11 cellular contexts compared by ENCODE assay signal in the genomic region with DNA sequence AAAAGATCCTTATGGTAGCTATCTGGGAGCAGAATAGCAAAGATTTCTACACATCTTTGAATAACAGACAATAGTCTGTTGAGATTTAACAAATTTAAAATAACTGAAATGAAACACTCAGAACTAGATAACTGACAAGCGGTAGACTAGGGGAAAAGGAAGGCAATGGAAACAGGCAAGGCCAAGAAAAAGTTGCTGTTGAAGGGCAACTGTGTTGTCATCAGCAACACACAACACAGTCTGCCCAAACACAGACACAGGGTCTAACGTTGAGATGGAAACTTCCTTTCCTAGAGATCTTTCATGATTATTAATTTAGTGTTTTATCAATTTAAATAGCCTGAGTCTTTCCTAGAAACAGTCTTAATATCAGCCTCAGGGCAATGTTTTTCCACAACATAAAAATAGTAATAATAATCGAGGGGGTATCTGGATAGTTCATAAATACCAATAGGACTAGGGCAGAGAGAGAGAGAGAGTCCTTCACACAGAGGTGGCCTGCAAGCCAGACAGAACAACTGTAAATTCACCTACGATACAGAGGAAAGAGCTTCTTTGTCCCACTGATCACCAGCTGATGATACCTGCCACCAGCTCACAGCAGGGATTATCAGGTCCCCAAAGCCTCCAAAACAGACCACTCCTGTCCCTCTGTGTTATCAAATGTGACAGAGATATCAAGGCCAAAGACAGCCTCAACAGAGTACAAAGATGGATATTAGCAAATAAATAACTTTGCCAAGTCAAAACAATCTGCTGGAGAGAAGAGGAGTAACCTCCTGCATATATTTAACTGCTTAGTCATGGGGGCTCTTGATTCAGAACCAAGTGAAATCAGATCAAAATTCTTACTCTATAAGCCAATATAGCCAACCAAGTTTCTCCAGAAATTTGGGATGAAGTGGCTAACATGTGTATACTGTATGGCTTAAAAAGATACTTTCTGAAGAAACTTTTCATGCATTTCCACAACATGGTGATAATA.
DNase-seq lines count a peak whose midpoint lies in the region; ATAC-seq and TF ChIP-seq lines count a peak whose summit lies in the region.
"Had no signal": no experiment of that assay in that cellular context is flagged by ENCODE, and none has a peak within 500 bp of the region (broad histone marks: within the 10 kb centered on the region; RNA-seq: fewer than 3 reads in every experiment).

No MANE protein-coding gene starts in this region.

- DNase-seq in AG08396 (ENCODE audit: low spot score) (peak; percentile 12), iris pigment epithelial cell (ENCODE audit: low read depth) (peak; percentile 63), Kasumi-1 (lab: John Stamatoyannopoulos, UW) (no peak), HEK293T (ENCODE audit: extremely low spot score) (no peak), NCI-H1048 (lab: John Stamatoyannopoulos, UW) (no peak)
- no peak for DNase-seq in activated naive CD8-positive, alpha-beta T cell treated with anti-CD3 and anti-CD28 coated beads for 36 hours
- DNase-seq: activated T-cell treated with anti-CD3 and anti-CD28 coated beads for 4 hours, NCI-H2029 treated with DMSO at 0.1 percent for 48 hours had no signal

- no peak overlapping the region for H3K27ac ChIP-seq in HEK293 (ENCODE audit: extremely low read depth, low read depth, low read length)
- H3K27ac ChIP-seq: HL-60 had no signal

- peak overlapping the region; percentile 22 for H3K27ac Mint-ChIP-seq in activated naive CD8-positive, alpha-beta T cell treated with anti-CD3 and anti-CD28 coated beads for 36 hours

- H3K4me1 Mint-ChIP-seq in activated naive CD8-positive, alpha-beta T cell treated with anti-CD3 and anti-CD28 coated beads for 36 hours = peaks cover 22% of the 10 kb centered on the region

- no peak overlapping the region for H3K4me3 Mint-ChIP-seq in activated naive CD8-positive, alpha-beta T cell treated with anti-CD3 and anti-CD28 coated beads for 36 hours

- ATAC-seq in esophagus mucosa = no peak

- peaks cover 4% of the 10 kb centered on the region for H3K36me3 Mint-ChIP-seq in activated naive CD8-positive, alpha-beta T cell treated with anti-CD3 and anti-CD28 coated beads for 36 hours

- H3K4me3 ChIP-seq in HEK293 (ENCODE audit: low read depth, low read length) = no peak overlapping the region

- POLR2A ChIA-PET in HEK293 (lab: Yijun Ruan, JAX) = no interaction called here
- POLR2A ChIA-PET in HEK293T (lab: Yijun Ruan, JAX) = no interaction called here

- no peak for TF ChIP-seq CTCF in HEK293 (tag by site-specific recombination; IDR thresholded peaks at IDR 0.05)

- H3K36me3 ChIP-seq in HEK293 (ENCODE audit: control insufficient read depth in 2 of 2, insufficient read depth in 1 of 2, low read length in 2 of 2) = no peaks in the 10 kb centered on the region

- H3K27me3 Mint-ChIP-seq in activated naive CD8-positive, alpha-beta T cell treated with anti-CD3 and anti-CD28 coated beads for 36 hours = no peaks in the 10 kb centered on the region

- H3K4me1 ChIP-seq in HEK293 (ENCODE audit: control insufficient read depth, insufficient read depth, low read length) = no peaks in the 10 kb centered on the region

- CTCF ChIA-PET in HEK293 (lab: Yijun Ruan, JAX) = interaction anchor here (0.6 to 3.6 kb wide), 8 partner anchors 7 to 574 kb away, joined by 3 to 77 read pairs (median 22); no protein-coding TSS in a partner anchor
- CTCF ChIA-PET in HEK293T (lab: Yijun Ruan, JAX) = interaction anchor here (1.0 to 1.6 kb wide), 3 partner anchors 23 to 165 kb away, joined by 3 to 7 read pairs (median 3); no protein-coding TSS in a partner anchor

- no peaks in the 10 kb centered on the region for H3K9me3 Mint-ChIP-seq in activated naive CD8-positive, alpha-beta T cell treated with anti-CD3 and anti-CD28 coated beads for 36 hours

- no peaks in the 10 kb centered on the region for H3K9me3 ChIP-seq in HEK293 (ENCODE audit: control insufficient read depth, insufficient read depth, low read depth, low read length)

TF ChIP-seq in HEK293, 187 proteins besides CTCF, POLR2A, EP300 and RAD21:
- TF ChIP-seq, protein P1, sequence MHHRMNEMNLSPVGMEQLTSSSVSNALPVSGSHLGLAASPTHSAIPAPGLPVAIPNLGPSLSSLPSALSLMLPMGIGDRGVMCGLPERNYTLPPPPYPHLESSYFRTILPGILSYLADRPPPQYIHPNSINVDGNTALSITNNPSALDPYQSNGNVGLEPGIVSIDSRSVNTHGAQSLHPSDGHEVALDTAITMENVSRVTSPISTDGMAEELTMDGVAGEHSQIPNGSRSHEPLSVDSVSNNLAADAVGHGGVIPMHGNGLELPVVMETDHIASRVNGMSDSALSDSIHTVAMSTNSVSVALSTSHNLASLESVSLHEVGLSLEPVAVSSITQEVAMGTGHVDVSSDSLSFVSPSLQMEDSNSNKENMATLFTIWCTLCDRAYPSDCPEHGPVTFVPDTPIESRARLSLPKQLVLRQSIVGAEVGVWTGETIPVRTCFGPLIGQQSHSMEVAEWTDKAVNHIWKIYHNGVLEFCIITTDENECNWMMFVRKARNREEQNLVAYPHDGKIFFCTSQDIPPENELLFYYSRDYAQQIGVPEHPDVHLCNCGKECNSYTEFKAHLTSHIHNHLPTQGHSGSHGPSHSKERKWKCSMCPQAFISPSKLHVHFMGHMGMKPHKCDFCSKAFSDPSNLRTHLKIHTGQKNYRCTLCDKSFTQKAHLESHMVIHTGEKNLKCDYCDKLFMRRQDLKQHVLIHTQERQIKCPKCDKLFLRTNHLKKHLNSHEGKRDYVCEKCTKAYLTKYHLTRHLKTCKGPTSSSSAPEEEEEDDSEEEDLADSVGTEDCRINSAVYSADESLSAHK (tag by site-specific recombination; IDR thresholded peaks at IDR 0.05) = peak; percentile 30; the same call in 1 of the 2 replicates
- no peak for TF ChIP-seq ZNF394 (tag by site-specific recombination; IDR thresholded peaks at IDR 0.05; ENCODE audit: borderline replicate concordance)

TF ChIP-seq in HEK293T, 16 proteins besides CTCF, POLR2A, EP300 and RAD21:
- TF ChIP-seq TARDBP (IDR thresholded peaks at IDR 0.05) (no peak), ELF4 (IDR thresholded peaks at IDR 0.05) (no peak), L3MBTL2 (conservative IDR thresholded peaks at IDR 0.05) (no peak), LEF1 (IDR thresholded peaks at IDR 0.05; ENCODE audit: borderline replicate concordance) (no peak), SP1 (IDR thresholded peaks at IDR 0.05) (no peak), HDGF (IDR thresholded peaks at IDR 0.05; ENCODE audit: borderline replicate concordance) (no peak), FOXA1 (IDR thresholded peaks at IDR 0.05) (no peak)
TF ChIP-seq in HEK293T: peak in this region for 0.

Comparison
In these comparisons a context has a peak if more than half of its experiments do, and no peak if none do; other contexts are left out.
1. DNase-seq: peak in AG08396 (single experiment) and iris pigment epithelial cell (single experiment); none in activated naive CD8-positive, alpha-beta T cell treated with anti-CD3 and anti-CD28 coated beads for 36 hours (single experiment), Kasumi-1 (0 of 2), HEK293T (single experiment) and NCI-H1048 (single experiment).